In genomic region chr12:98343002-98343567, GRCh38 we compare ENCODE assay signal across 21 cellular contexts.
DNase-seq lines count a peak whose midpoint lies in the region; ATAC-seq and TF ChIP-seq lines count a peak whose summit lies in the region.
"Had no signal": no experiment of that assay in that cellular context is flagged by ENCODE, and none has a peak within 500 bp of the region (broad histone marks: within the 10 kb centered on the region; RNA-seq: fewer than 3 reads in every experiment).

No MANE protein-coding gene starts in this region.

- no peaks in the 10 kb centered on the region for H3K36me3 Mint-ChIP-seq in nephron (ENCODE audit: low read depth)
- no peaks in the 10 kb centered on the region for H3K36me3 Mint-ChIP-seq in activated T-helper 17 cell treated with anti-CD3 and anti-CD28 coated beads, Interleukin-2, amount 50 U/mL, for 72 hours (ENCODE audit: low read depth)
- H3K36me3 Mint-ChIP-seq: CD8-positive, alpha-beta memory T cell had no signal

- H3K27ac Mint-ChIP-seq in nephron = peak overlapping the region; percentile 44 to 58 (median 49)
- no peak overlapping the region for H3K27ac Mint-ChIP-seq in activated T-helper 17 cell treated with anti-CD3 and anti-CD28 coated beads, Interleukin-2, amount 50 U/mL, for 72 hours

- peaks cover 28% of the 10 kb centered on the region for H3K4me1 ChIP-seq in OCI-LY3 (ENCODE audit: low read length)

- peaks cover 12% of the 10 kb centered on the region for H3K4me1 Mint-ChIP-seq in nephron
- no peaks in the 10 kb centered on the region for H3K4me1 Mint-ChIP-seq in activated T-helper 17 cell treated with anti-CD3 and anti-CD28 coated beads, Interleukin-2, amount 50 U/mL, for 72 hours
- H3K4me1 Mint-ChIP-seq: CD8-positive, alpha-beta memory T cell had no signal

- no peak overlapping the region for H3K9ac ChIP-seq in OCI-LY3 (ENCODE audit: low read length)
- H3K9ac ChIP-seq: GM23248 had no signal

- H3K4me3 Mint-ChIP-seq in nephron = no peak overlapping the region
- no peak overlapping the region for H3K4me3 Mint-ChIP-seq in activated T-helper 17 cell treated with anti-CD3 and anti-CD28 coated beads, Interleukin-2, amount 50 U/mL, for 72 hours
- H3K4me3 Mint-ChIP-seq: CD8-positive, alpha-beta memory T cell had no signal

- H3K9me3 Mint-ChIP-seq in nephron = no peaks in the 10 kb centered on the region
- no peaks in the 10 kb centered on the region for H3K9me3 Mint-ChIP-seq in activated T-helper 17 cell treated with anti-CD3 and anti-CD28 coated beads, Interleukin-2, amount 50 U/mL, for 72 hours
- H3K9me3 Mint-ChIP-seq: CD8-positive, alpha-beta memory T cell had no signal

- peaks cover 6% of the 10 kb centered on the region for H3K27me3 Mint-ChIP-seq in nephron (ENCODE audit: low read depth)
- peaks cover 38% of the 10 kb centered on the region for H3K27me3 Mint-ChIP-seq in activated T-helper 17 cell treated with anti-CD3 and anti-CD28 coated beads, Interleukin-2, amount 50 U/mL, for 72 hours

- H3K4me2 ChIP-seq in OCI-LY3 (ENCODE audit: low read length) = peak overlapping the region; percentile 33

- H3K9me3 ChIP-seq in OCI-LY3 (ENCODE audit: insufficient read depth, low read length) = no peaks in the 10 kb centered on the region

- ATAC-seq in GM19463 (IDR thresholded peaks at IDR 0.05; ENCODE audit: unreplicated experiment) = peak; percentile 57
- peak; percentile 53 for ATAC-seq in HG02884 (IDR thresholded peaks at IDR 0.05; ENCODE audit: unreplicated experiment)
- ATAC-seq in activated T-helper 17 cell treated with anti-CD3 and anti-CD28 coated beads, Interleukin-2, amount 50 U/mL, for 72 hours (replicated peaks) = no peak
- ATAC-seq: HCT116, PC-3 had no signal

- no peak overlapping the region for H3K4me3 ChIP-seq in OCI-LY3 (ENCODE audit: low read length)
- H3K4me3 ChIP-seq: GM23248 had no signal

- no peak overlapping the region for H3K27ac ChIP-seq in OCI-LY3 (ENCODE audit: low read length)
- H3K27ac ChIP-seq: GM23248, RWPE1 had no signal

- no peaks in the 10 kb centered on the region for H4K20me1 ChIP-seq in OCI-LY3 (ENCODE audit: insufficient read depth, low read length)

- TF ChIP-seq CTCF in OCI-LY3 (IDR thresholded peaks at IDR 0.05; ENCODE audit: low read depth, low read length) (no peak), nephron (IDR thresholded peaks at IDR 0.05; ENCODE audit: unreplicated experiment in 3 of 3) (no peak)

- no peak for DNase-seq in stimulated activated naive CD4-positive, alpha-beta T cell treated with Interleukin-2 at 50 U/mL for 16 hours (lab: John Stamatoyannopoulos, UW)
- DNase-seq in retina = no peak
- DNase-seq: ACHN; C1 segment of cervical spinal cord; CD8-positive, alpha-beta memory T cell; DMS53; EL; GM23248; NCI-H1417 treated with DMSO at 0.1 percent for 48 hours; NCI-H2029 treated with DMSO at 0.1 percent for 48 hours; NCI-H2171 treated with DMSO at 0.1 percent for 48 hours; NCI-H526 treated with DMSO at 0.1 percent for 48 hours; PC-3; SIG-M5 had no signal

- no peaks in the 10 kb centered on the region for H3K36me3 ChIP-seq in OCI-LY3 (replicated peaks; ENCODE audit: low read depth, low read length)

- no peaks in the 10 kb centered on the region for H3K79me2 ChIP-seq in OCI-LY3 (ENCODE audit: low read length)

- peaks cover 23% of the 10 kb centered on the region for H3K27me3 ChIP-seq in OCI-LY3 (ENCODE audit: low read depth, low read length)

- H2AFZ ChIP-seq in OCI-LY3 (ENCODE audit: low read depth, low read length) = no peak overlapping the region
- H2AFZ ChIP-seq: GM23248 had no signal
